In genomic region chr15:78018968-78019644, GRCh38 we compare ENCODE assay signal across 1 cellular context.
TF ChIP-seq lines count a peak whose summit lies in the region.

No MANE protein-coding gene starts in this region.

TF ChIP-seq in GM12878, 131 proteins besides CTCF, POLR2A, EP300 and RAD21 (continued from another document and continues in another):
- no peak for TF ChIP-seq ATF2 (IDR thresholded peaks at IDR 0.05; ENCODE audit: low read length)
- TF ChIP-seq KDM1A (IDR thresholded peaks at IDR 0.05; ENCODE audit: borderline replicate concordance): no peak
- no peak for TF ChIP-seq JUND (IDR thresholded peaks at IDR 0.05; ENCODE audit: low read depth, low read length)
- no peak for TF ChIP-seq HDAC6 (IDR thresholded peaks at IDR 0.05; ENCODE audit: unreplicated experiment)
- peak; percentile 39; the same call in 1 of the 2 replicates for TF ChIP-seq NBN (IDR thresholded peaks at IDR 0.05)
- TF ChIP-seq NR2F1 (conservative IDR thresholded peaks at IDR 0.05): no peak
- no peak for TF ChIP-seq ZNF592 (IDR thresholded peaks at IDR 0.05)
- TF ChIP-seq BHLHE40 (IDR thresholded peaks at IDR 0.05; ENCODE audit: borderline replicate concordance in 1 of 2, low read depth in 2 of 2, low read length in 1 of 2): peak; percentile 20 to 49; a peak in 1 of 4 replicates
- peak; percentile 37; the same call in 1 of the 2 replicates for TF ChIP-seq DPF2 (IDR thresholded peaks at IDR 0.05)
- no peak for TF ChIP-seq RBBP5 (conservative IDR thresholded peaks at IDR 0.05)
- no peak for TF ChIP-seq BCL11A (IDR thresholded peaks at IDR 0.05; ENCODE audit: low read depth, low read length)
- no peak for TF ChIP-seq RELA (IDR thresholded peaks at IDR 0.05; ENCODE audit: borderline replicate concordance, partially characterized antibody)
- TF ChIP-seq SIX5 (IDR thresholded peaks at IDR 0.05; ENCODE audit: low read depth, low read length, severe bottlenecking): no peak
- 0 out of 2 replicates have a peak, but pooled peaks have one; percentile 26 for TF ChIP-seq RAD51 (IDR thresholded peaks at IDR 0.05)
- TF ChIP-seq PAX8 (IDR thresholded peaks at IDR 0.05): no peak
- TF ChIP-seq SUPT20H (IDR thresholded peaks at IDR 0.05; ENCODE audit: borderline replicate concordance, control insufficient read depth, low read depth, low read length): no peak
- TF ChIP-seq NFYA (IDR thresholded peaks at IDR 0.05; ENCODE audit: borderline replicate concordance, low read depth, low read length): no peak
- no peak for TF ChIP-seq ATF3 (IDR thresholded peaks at IDR 0.05; ENCODE audit: borderline replicate concordance, extremely low read depth, low read depth, low read length)
- no peak for TF ChIP-seq SKIL (IDR thresholded peaks at IDR 0.05; ENCODE audit: low read depth, poor library complexity, severe bottlenecking)
- TF ChIP-seq SREBF1 (IDR thresholded peaks at IDR 0.05; ENCODE audit: low read length): no peak
- TF ChIP-seq SP1 (IDR thresholded peaks at IDR 0.05; ENCODE audit: low read depth, low read length): no peak
- no peak for TF ChIP-seq TBL1XR1 (IDR thresholded peaks at IDR 0.05; ENCODE audit: low read depth, low read length)
- TF ChIP-seq IKZF1 (conservative IDR thresholded peaks at IDR 0.05): peak; percentile 44; the same call in 1 of the 2 replicates
- no peak for TF ChIP-seq RB1 (IDR thresholded peaks at IDR 0.05; ENCODE audit: borderline replicate concordance)
- no peak for TF ChIP-seq FOXM1 (IDR thresholded peaks at IDR 0.05; ENCODE audit: low read depth, low read length)
- no peak for TF ChIP-seq E2F4 (IDR thresholded peaks at IDR 0.05; ENCODE audit: low read depth, low read length)
- TF ChIP-seq ZBTB40 (IDR thresholded peaks at IDR 0.05; ENCODE audit: borderline replicate concordance): no peak
- TF ChIP-seq IKZF2 (IDR thresholded peaks at IDR 0.05): peak; percentile 29 to 62; a peak in 2 of 4 replicates
- TF ChIP-seq JUNB (IDR thresholded peaks at IDR 0.05): no peak
- TF ChIP-seq SMAD1 (IDR thresholded peaks at IDR 0.05; ENCODE audit: low read depth, partially characterized antibody): no peak
- no peak for TF ChIP-seq CHD1 (IDR thresholded peaks at IDR 0.05; ENCODE audit: low read depth, low read length)
- TF ChIP-seq WRNIP1 (IDR thresholded peaks at IDR 0.05; ENCODE audit: borderline replicate concordance, low read depth, low read length): no peak
- TF ChIP-seq ZBTB11 (CRISPR knock-in tag; IDR thresholded peaks at IDR 0.05): no peak
- no peak for TF ChIP-seq NFIC (IDR thresholded peaks at IDR 0.05; ENCODE audit: low read depth, low read length)
- no peak for TF ChIP-seq PKNOX1 (IDR thresholded peaks at IDR 0.05)
- no peak for TF ChIP-seq CBX3 (IDR thresholded peaks at IDR 0.05; ENCODE audit: borderline replicate concordance, low read depth)
- no peak for TF ChIP-seq PRDM15 (CRISPR knock-in tag; IDR thresholded peaks at IDR 0.05)
- TF ChIP-seq ATF7 (IDR thresholded peaks at IDR 0.05; ENCODE audit: low read depth): peak; percentile 49
- no peak; the same call in 1 of the 2 replicates for TF ChIP-seq SMARCA5 (IDR thresholded peaks at IDR 0.05)
- no peak for TF ChIP-seq ZNF217 (IDR thresholded peaks at IDR 0.05)
- TF ChIP-seq FOS (IDR thresholded peaks at IDR 0.05; ENCODE audit: borderline replicate concordance, extremely low read depth, insufficient read length): no peak
